19 cellular contexts compared by ENCODE assay signal in genomic region chr10:86049442-86049841, GRCh38.
"Had no signal": no experiment of that assay in that cellular context is flagged by ENCODE, and none has a peak within 500 bp of the region (broad histone marks: within the 10 kb centered on the region; RNA-seq: fewer than 3 reads in every experiment).

No MANE protein-coding gene starts in this region.

- H3K4me3 ChIP-seq: colonic mucosa, left lung, lung, pancreas, prostate gland, sigmoid colon, skin epidermis, testis, transverse colon had no signal

- H3K9me3 ChIP-seq: colonic mucosa, left lung, pancreas, prostate gland, sigmoid colon, testis, transverse colon had no signal

- H3K27ac ChIP-seq: colonic mucosa, left lung, pancreas, prostate gland, sigmoid colon, skin epidermis, testis, transverse colon had no signal

- ATAC-seq: left lung; pancreas; stimulated activated naive B cell treated with anti-CD40 and anti-IgM and Interleukin-4, amounts not matched to agents 10 μg/mL and 1 μg/mL and 100 μg/mL, for 72 hours; stimulated activated naive CD8-positive, alpha-beta T cell treated with anti-CD3 and anti-CD28 coated beads, Interleukin-15, amount 100 ng/mL, for 72 hours had no signal

- H3K4me1 ChIP-seq: colonic mucosa, left lung, pancreas, prostate gland, sigmoid colon, testis, transverse colon had no signal

- H3K36me3 ChIP-seq: colonic mucosa, left lung, pancreas, prostate gland, sigmoid colon, transverse colon had no signal

- DNase-seq: colonic mucosa; effector CD4-positive, alpha-beta T cell; foreskin melanocyte; hypothalamus; left lung; mesenchymal stem cell; naive B cell; occipital lobe; pancreas; sigmoid colon; stimulated activated CD4-positive, alpha-beta T cell treated with anti-CD3 and anti-CD28 coated beads, Interleukin-2, amount 100 ng/mL, for 24 hours; stimulated activated CD4-positive, alpha-beta T cell treated with anti-CD3 and anti-CD28 coated beads, Interleukin-4, amount 100 ng/mL, for 4 hours; stimulated activated naive B cell treated with anti-CD40 and anti-IgM and Interleukin-4, amounts not matched to agents 10 μg/mL and 1 μg/mL and 100 μg/mL, for 72 hours; stimulated activated naive CD8-positive, alpha-beta T cell treated with anti-CD3 and anti-CD28 coated beads, Interleukin-15, amount 100 ng/mL, for 72 hours; testis; transverse colon had no signal

- H3K27me3 ChIP-seq: colonic mucosa, left lung, pancreas, sigmoid colon, testis, transverse colon had no signal
